Comparison of ENCODE assay signal across 1 cellular context in genomic region chr3:124634210-124635168, GRCh38.
TF ChIP-seq lines count a peak whose summit lies in the region.

No MANE protein-coding gene starts in this region.

TF ChIP-seq in HepG2, 621 proteins besides CTCF, POLR2A, EP300 and RAD21 (continued from another document):
- TF ChIP-seq ZBTB26 (CRISPR knock-in tag; IDR thresholded peaks at IDR 0.05; ENCODE audit: borderline replicate concordance) = no peak; the same call in 1 of the 2 replicates
- TF ChIP-seq ARID5B (CRISPR knock-in tag; IDR thresholded peaks at IDR 0.05) = no peak
